In genomic region chr4:2262145-2262943, GRCh38 we compare ENCODE assay signal across 8 cellular contexts. TPM values are rescaled to one million over a fixed set of nuclear protein-coding genes. Genes with fewer than 3 reads are reported as not detected.
A peak's percentile ranks its signal among the peaks of the same experiment; 100 is the strongest.
DNase-seq lines count a peak whose midpoint lies in the region; FAIRE-seq and TF ChIP-seq lines count a peak whose summit lies in the region.

No MANE protein-coding gene starts in this region.

- peak; percentile 90 for FAIRE-seq in G401.6 (lab: Jason Lieb, UNC)

- peaks cover 23% of the 10 kb centered on the region for H3K79me2 ChIP-seq in MM.1S (ENCODE audit: low read length)

- no peaks in the 10 kb centered on the region for H3K9me2 ChIP-seq in MM.1S (replicated peaks; ENCODE audit: insufficient read depth, low read length)

- peak overlapping the region; percentile 74 for H3K4me3 ChIP-seq in MM.1S (ENCODE audit: low read length)
- peak overlapping the region; percentile 63 for H3K4me3 ChIP-seq in fibroblast of villous mesenchyme (ENCODE audit: low read depth, low read length)

- H3K36me3 Mint-ChIP-seq in nephron progenitor cell (ENCODE audit: low read depth): no peaks in the 10 kb centered on the region
- H3K36me3 Mint-ChIP-seq in stimulated activated naive CD8-positive, alpha-beta T cell treated with anti-CD3 and anti-CD28 coated beads, Interleukin-15, Interleukin-2, amounts not matched to agents 100 ng/mL and 50 ng/mL, for 24 hours (ENCODE audit: low read depth): no peaks in the 10 kb centered on the region

- H3K27ac ChIP-seq in MM.1S (ENCODE audit: low read length): peak overlapping the region; percentile 62; the same call in 1 of the 2 replicates

- no peaks in the 10 kb centered on the region for H3K9me3 Mint-ChIP-seq in nephron progenitor cell
- no peaks in the 10 kb centered on the region for H3K9me3 Mint-ChIP-seq in stimulated activated naive CD8-positive, alpha-beta T cell treated with anti-CD3 and anti-CD28 coated beads, Interleukin-15, Interleukin-2, amounts not matched to agents 100 ng/mL and 50 ng/mL, for 24 hours

- H3K4me3 Mint-ChIP-seq in nephron progenitor cell: peak overlapping the region; percentile 79
- peak overlapping the region; percentile 63 for H3K4me3 Mint-ChIP-seq in stimulated activated naive CD8-positive, alpha-beta T cell treated with anti-CD3 and anti-CD28 coated beads, Interleukin-15, Interleukin-2, amounts not matched to agents 100 ng/mL and 50 ng/mL, for 24 hours

- H3K27ac Mint-ChIP-seq in nephron progenitor cell: no peak overlapping the region
- H3K27ac Mint-ChIP-seq in stimulated activated naive CD8-positive, alpha-beta T cell treated with anti-CD3 and anti-CD28 coated beads, Interleukin-15, Interleukin-2, amounts not matched to agents 100 ng/mL and 50 ng/mL, for 24 hours: no peak overlapping the region

- no peaks in the 10 kb centered on the region for H3K36me3 ChIP-seq in MM.1S (replicated peaks; ENCODE audit: insufficient read depth, low read length)

- H3K4me1 Mint-ChIP-seq in nephron progenitor cell: peaks cover 15% of the 10 kb centered on the region
- no peaks in the 10 kb centered on the region for H3K4me1 Mint-ChIP-seq in stimulated activated naive CD8-positive, alpha-beta T cell treated with anti-CD3 and anti-CD28 coated beads, Interleukin-15, Interleukin-2, amounts not matched to agents 100 ng/mL and 50 ng/mL, for 24 hours (ENCODE audit: low read depth)

- H3K9me3 ChIP-seq in MM.1S (replicated peaks; ENCODE audit: insufficient read depth, low read length): no peaks in the 10 kb centered on the region

- H3K4me1 ChIP-seq in MM.1S (ENCODE audit: low read length): peaks cover 25% of the 10 kb centered on the region

- no peaks in the 10 kb centered on the region for H4K20me1 ChIP-seq in MM.1S (ENCODE audit: insufficient read depth, low read length)

- peaks cover 17% of the 10 kb centered on the region for H3F3A ChIP-seq in MM.1S (ENCODE audit: insufficient read depth, low read length)

- peak overlapping the region; percentile 89 for H3K9ac ChIP-seq in MM.1S (ENCODE audit: low read length)

- DNase-seq in HCEC 1CT: peak; percentile 98
- DNase-seq in MM.1S: peak; percentile 99
- DNase-seq in SHP77 treated with DMSO at 0.1 percent for 48 hours (lab: John Stamatoyannopoulos, UW): peak; percentile 63
- peak; percentile 97 for DNase-seq in activated gamma-delta T cell treated with Interleukin-2 at 50 U/mL for 16 hours
- DNase-seq in fibroblast of villous mesenchyme (ENCODE audit: low read depth): peak; percentile 100
- DNase-seq in nephron progenitor cell: peak; percentile 97

- H3K27me3 ChIP-seq in MM.1S (replicated peaks; ENCODE audit: insufficient read depth, low read length): no peaks in the 10 kb centered on the region

- peak overlapping the region; percentile 96 for H2AFZ ChIP-seq in MM.1S (ENCODE audit: low read length)

- peak overlapping the region; percentile 99 for H3K4me2 ChIP-seq in MM.1S (ENCODE audit: low read depth, low read length)

- H3K27me3 Mint-ChIP-seq in nephron progenitor cell (ENCODE audit: low read depth, poor library complexity): peaks cover 4% of the 10 kb centered on the region
- H3K27me3 Mint-ChIP-seq in stimulated activated naive CD8-positive, alpha-beta T cell treated with anti-CD3 and anti-CD28 coated beads, Interleukin-15, Interleukin-2, amounts not matched to agents 100 ng/mL and 50 ng/mL, for 24 hours: no peaks in the 10 kb centered on the region

- TF ChIP-seq CTCF in MM.1S (IDR thresholded peaks at IDR 0.05; ENCODE audit: low read length) (no peak), fibroblast of villous mesenchyme (IDR thresholded peaks at IDR 0.05; ENCODE audit: insufficient read depth, low read depth, low read length) (no peak), nephron progenitor cell (IDR thresholded peaks at IDR 0.05) (no peak)

RNA-seq across cellular contexts. Expression of gene MXD4, which starts 0.4 kb away (rescaled TPM):
- 43.5 and 44.9 TPM in 2 replicates for total RNA-seq in fibroblast of villous mesenchyme

RNA-seq across cellular contexts. Expression of gene HAUS3, which starts 20.4 kb away (rescaled TPM):
- 8.7 and 9.1 TPM in 2 replicates for total RNA-seq in fibroblast of villous mesenchyme

RNA-seq across cellular contexts. Expression of gene POLN, which starts 20.4 kb away (rescaled TPM):
- total RNA-seq in fibroblast of villous mesenchyme: 1.6 and 4.7 TPM in 2 replicates

Comparison
In these comparisons a context has a peak if more than half of its experiments do, and no peak if none do; other contexts are left out.
1. Peak in every context shown above with its lines: DNase-seq, H3K4me3 ChIP-seq and H3K27ac ChIP-seq.